Comparison of ENCODE assay signal across 18 cellular contexts in the genomic region with DNA sequence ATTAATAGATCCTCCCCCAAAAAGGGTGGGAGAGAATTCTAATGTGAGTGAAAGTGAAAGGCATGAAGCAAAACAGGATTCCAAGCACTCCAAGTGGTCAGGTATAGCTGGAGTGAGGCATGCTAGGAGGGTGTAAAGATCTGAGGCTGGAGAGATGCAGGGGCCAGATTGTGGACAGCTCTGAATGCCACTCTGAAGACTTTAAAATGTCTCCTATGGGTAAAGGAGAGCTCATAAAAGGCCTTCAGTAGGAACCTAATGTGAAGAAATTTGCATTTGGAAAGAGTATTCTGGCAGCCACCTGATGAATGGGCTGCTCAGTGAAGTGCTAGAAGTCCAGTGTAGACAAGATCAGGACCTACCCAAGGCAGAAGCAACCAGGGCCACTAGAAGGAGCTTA.
DNase-seq lines count a peak whose midpoint lies in the region; ATAC-seq lines count a peak whose summit lies in the region.
"Had no signal": no experiment of that assay in that cellular context is flagged by ENCODE, and none has a peak within 500 bp of the region (broad histone marks: within the 10 kb centered on the region; RNA-seq: fewer than 3 reads in every experiment).

No MANE protein-coding gene starts in this region.

- H3K9me3 ChIP-seq in HAP-1 (no peaks in the 10 kb centered on the region), trophoblast cell (ENCODE audit: insufficient read depth, low read depth, low read length) (no peaks in the 10 kb centered on the region)
- H3K9me3 ChIP-seq: A549, BE2C had no signal

- no peak for ATAC-seq in GM18861 (IDR thresholded peaks at IDR 0.05; ENCODE audit: unreplicated experiment)
- ATAC-seq: A549 had no signal

- no peaks in the 10 kb centered on the region for H3K79me2 ChIP-seq in trophoblast cell (ENCODE audit: control insufficient read depth, insufficient read depth, low read length, poor library complexity)

- no peak overlapping the region for H3K18ac ChIP-seq in trophoblast cell (ENCODE audit: low read length)

- no peak overlapping the region for H4K91ac ChIP-seq in trophoblast cell (ENCODE audit: low read depth, low read length)

- no peak overlapping the region for H2BK5ac ChIP-seq in trophoblast cell (ENCODE audit: low read depth, low read length, poor library complexity)

- no peaks in the 10 kb centered on the region for H3K36me3 ChIP-seq in HAP-1 (replicated peaks)
- H3K36me3 ChIP-seq in trophoblast cell (ENCODE audit: control insufficient read depth in 1 of 2, insufficient read depth in 2 of 2, low read length in 2 of 2): no peaks in the 10 kb centered on the region
- H3K36me3 ChIP-seq: BE2C; BLaER1 treated with 17β-estradiol and CSF1 and Interleukin-3, amounts not matched to agents 10 nM and 100 nM had no signal

- no peak overlapping the region for H2BK120ac ChIP-seq in trophoblast cell (ENCODE audit: insufficient read depth, low read length, poor library complexity)

- H2BK12ac ChIP-seq in trophoblast cell (ENCODE audit: low read length): no peak overlapping the region

- no peak overlapping the region for H3K9ac ChIP-seq in trophoblast cell (ENCODE audit: low read length)
- H3K9ac ChIP-seq: BLaER1 treated with 17β-estradiol and CSF1 and Interleukin-3, amounts not matched to agents 10 nM and 100 nM had no signal

- in situ Hi-C loops in HAP-1 (cut with MboI; ENCODE audit: low sequenced_read_pairs): loop anchor here (5.0 kb wide), 1 partner anchor 134 kb away; no protein-coding TSS in a partner anchor

- no peaks in the 10 kb centered on the region for H3K79me1 ChIP-seq in trophoblast cell (ENCODE audit: low read length)

- H3K4ac ChIP-seq in trophoblast cell (ENCODE audit: low read depth, low read length): no peak overlapping the region

- H3K23ac ChIP-seq in trophoblast cell (ENCODE audit: low read length): no peak overlapping the region

- no peak overlapping the region for H4K8ac ChIP-seq in trophoblast cell (ENCODE audit: low read depth, low read length)

- no peak overlapping the region for H2AK5ac ChIP-seq in trophoblast cell (ENCODE audit: low read length)

- DNase-seq in ELF-1 (ENCODE audit: low read depth, low spot score): peak; percentile 8
- DNase-seq in HAP-1 (ENCODE audit: low spot score in 2 of 2): peak; percentile 8 to 50
- DNase-seq in trophoblast cell: peak; percentile 62 to 81
- DNase-seq in T-helper 1 cell: no peak
- DNase-seq in activated CD4-positive, alpha-beta T cell treated with anti-CD3 and anti-CD28 coated beads, Interleukin-2, amount 50 U/mL, for 4 hours: no peak
- DNase-seq: 8988T; ACHN; AML-193; BE2C; Calu3; CD4-positive, alpha-beta T cell; CD8-positive, alpha-beta memory T cell; DMS53; DMS79 treated with DMSO at 0.1 percent for 48 hours; HCEC 1CT had no signal

- H2AFZ ChIP-seq in trophoblast cell (ENCODE audit: insufficient read depth, low read length, poor library complexity): no peak overlapping the region

- H3K4me1 ChIP-seq in HAP-1 (peaks cover 4% of the 10 kb centered on the region), trophoblast cell (ENCODE audit: control insufficient read depth in 1 of 2, insufficient read depth in 2 of 2, low read length in 2 of 2) (no peaks in the 10 kb centered on the region)
- H3K4me1 ChIP-seq: A549, BE2C had no signal

- no peak overlapping the region for H3K4me3 ChIP-seq in HAP-1
- H3K4me3 ChIP-seq in trophoblast cell (ENCODE audit: low read depth, low read length): no peak overlapping the region
- H3K4me3 ChIP-seq: A549; BLaER1 treated with 17β-estradiol and CSF1 and Interleukin-3, amounts not matched to agents 10 nM and 100 nM had no signal

- H4K12ac ChIP-seq in trophoblast cell (ENCODE audit: low read depth, low read length): no peak overlapping the region

- no peak overlapping the region for H3K4me2 ChIP-seq in trophoblast cell (ENCODE audit: low read length)
- H3K4me2 ChIP-seq: A549; BLaER1 treated with 17β-estradiol and CSF1 and Interleukin-3, amounts not matched to agents 10 nM and 100 nM had no signal

- no peak overlapping the region for H3K27ac ChIP-seq in trophoblast cell (ENCODE audit: low read depth, low read length)
- H3K27ac ChIP-seq: A549; BLaER1 treated with 17β-estradiol and CSF1 and Interleukin-3, amounts not matched to agents 10 nM and 100 nM had no signal

- H3K14ac ChIP-seq in trophoblast cell (ENCODE audit: low read length): no peak overlapping the region

- H3K27me3 ChIP-seq in HAP-1 (ENCODE audit: low read depth): no peaks in the 10 kb centered on the region; the same call in 1 of the 2 replicates
- no peaks in the 10 kb centered on the region for H3K27me3 ChIP-seq in trophoblast cell (ENCODE audit: insufficient read depth, low read length)
- H3K27me3 ChIP-seq: BE2C; BLaER1 treated with 17β-estradiol and CSF1 and Interleukin-3, amounts not matched to agents 10 nM and 100 nM had no signal

Comparison
In these comparisons a context has a peak if more than half of its experiments do, and no peak if none do; other contexts are left out.
1. DNase-seq: peak in ELF-1 (single experiment), HAP-1 (2 of 2) and trophoblast cell (2 of 2); none in T-helper 1 cell (0 of 5) and activated CD4-positive, alpha-beta T cell treated with anti-CD3 and anti-CD28 coated beads, Interleukin-2, amount 50 U/mL, for 4 hours (0 of 2).